34 cellular contexts compared by ENCODE assay signal in genomic region chr12:51896236-51896635, GRCh38. TPM values are rescaled to one million over a fixed set of nuclear protein-coding genes. Genes with fewer than 3 reads are reported as not detected.
DNase-seq lines count a peak whose midpoint lies in the region; ATAC-seq, FAIRE-seq and TF ChIP-seq lines count a peak whose summit lies in the region.
"Had no signal": no experiment of that assay in that cellular context is flagged by ENCODE, and none has a peak within 500 bp of the region (broad histone marks: within the 10 kb centered on the region; RNA-seq: fewer than 3 reads in every experiment).

No MANE protein-coding gene starts in this region.

- H3K27ac ChIP-seq in IMR-90 (ENCODE audit: insufficient read depth, low read length) (no peak overlapping the region), K562 (ENCODE audit: extremely low read depth, low read depth, low read length) (no peak overlapping the region), right atrium auricular region (peak overlapping the region; percentile 4 to 45)
- H3K27ac ChIP-seq: BLaER1, pancreas, SK-N-MC had no signal

- TF ChIP-seq RAD21 in IMR-90 (IDR thresholded peaks at IDR 0.05; ENCODE audit: low read length) (no peak), K562 (CRISPR knock-in tag; conservative IDR thresholded peaks at IDR 0.05 in 1 of 2, IDR thresholded peaks at IDR 0.05 in 1 of 2) (no peak)

- H3K9me3 Mint-ChIP-seq in activated CD4-positive, alpha-beta T cell treated with anti-CD3 and anti-CD28 coated beads, Interleukin-2, amount 10 ng/mL, durations not matched to agents 7 days and 5 days: no peaks in the 10 kb centered on the region
- H3K9me3 Mint-ChIP-seq: activated T-cell treated with anti-CD3 and anti-CD28 coated beads, Interleukin-2, amount 50 U/mL, for 24 hours; mesothelial cell of epicardium; naive thymus-derived CD8-positive, alpha-beta T cell had no signal

- WGBS in IMR-90 (ENCODE audit: extremely low coverage in 2 of 2, insufficient read length in 1 of 2), 2 experiments: 73% methylated on average over 3 of the region's 3 CpGs; no CpG with 5 or more reads in 1 of the 2 experiments
- WGBS in K562 (ENCODE audit: insufficient coverage, low coverage, missing lambda C conversion rate): 24% methylated on average over 3 of the region's 3 CpGs

- no peaks in the 10 kb centered on the region for H3K4me1 Mint-ChIP-seq in activated CD4-positive, alpha-beta T cell treated with anti-CD3 and anti-CD28 coated beads, Interleukin-2, amount 10 ng/mL, durations not matched to agents 7 days and 5 days
- H3K4me1 Mint-ChIP-seq: activated CD4-positive, alpha-beta T cell treated with anti-CD3 and anti-CD28 coated beads for 36 hours; naive thymus-derived CD8-positive, alpha-beta T cell had no signal

- H2AFZ ChIP-seq in IMR-90 (replicated peaks; ENCODE audit: low read length, poor library complexity): peak overlapping the region; percentile 63
- H2AFZ ChIP-seq in K562 (ENCODE audit: low read depth, low read length): peak overlapping the region; percentile 40; the same call in 1 of the 2 replicates

- in situ Hi-C loops in IMR-90 (cut with MboI; ENCODE audit: low sequenced_read_pairs) (no loop called here), K562 (cut with MboI) (no loop called here)

- H3K9me3 ChIP-seq in IMR-90 (ENCODE audit: control insufficient read depth, insufficient read depth, low read length) (no peaks in the 10 kb centered on the region), K562 (replicated peaks; ENCODE audit: control insufficient read depth, insufficient read depth, low read depth, low read length) (no peaks in the 10 kb centered on the region), right atrium auricular region (no peaks in the 10 kb centered on the region)
- H3K9me3 ChIP-seq: adrenal gland, BLaER1, body of pancreas, MG63, pancreas, spleen, transverse colon had no signal

- H3K36me3 Mint-ChIP-seq in activated CD4-positive, alpha-beta T cell treated with anti-CD3 and anti-CD28 coated beads, Interleukin-2, amount 10 ng/mL, durations not matched to agents 7 days and 5 days (ENCODE audit: low read depth): no peaks in the 10 kb centered on the region
- H3K36me3 Mint-ChIP-seq: mesothelial cell of epicardium; naive thymus-derived CD8-positive, alpha-beta T cell had no signal

- H3K9ac ChIP-seq in IMR-90 (ENCODE audit: low read depth, low read length) (no peak overlapping the region), K562 (ENCODE audit: insufficient read depth in 1 of 2, low read depth in 2 of 2, low read length in 2 of 2) (no peak overlapping the region)
- H3K9ac ChIP-seq: BLaER1 had no signal

- TF ChIP-seq CTCF in IMR-90 (conservative IDR thresholded peaks at IDR 0.05; ENCODE audit: low read depth, low read length): no peak
- TF ChIP-seq CTCF in K562 (IDR thresholded peaks at IDR 0.05 in 2 of 3, conservative IDR thresholded peaks at IDR 0.05 in 1 of 3; ENCODE audit: insufficient read depth in 2 of 3, low read depth in 1 of 3, low read length in 3 of 3): no peak
- TF ChIP-seq CTCF in right atrium auricular region (IDR thresholded peaks at IDR 0.05): no peak

- H3K27me3 Mint-ChIP-seq in activated CD4-positive, alpha-beta T cell treated with anti-CD3 and anti-CD28 coated beads, Interleukin-2, amount 10 ng/mL, durations not matched to agents 7 days and 5 days: peaks cover 6% of the 10 kb centered on the region
- H3K27me3 Mint-ChIP-seq: activated CD4-positive, alpha-beta T cell treated with anti-CD3 and anti-CD28 coated beads for 36 hours; activated T-cell treated with anti-CD3 and anti-CD28 coated beads, Interleukin-2, amount 50 U/mL, for 24 hours had no signal

- H3K79me2 ChIP-seq in K562 (ENCODE audit: control insufficient read depth, insufficient read depth, low read length): no peaks in the 10 kb centered on the region

- H4K8ac ChIP-seq in IMR-90 (ENCODE audit: low read depth in 2 of 2, low read length in 2 of 2): no peak overlapping the region; a peak in 1 of 4 replicates

- 0 out of 2 replicates have a peak overlapping the region, but pooled peaks have one; percentile 35 for H3K14ac ChIP-seq in IMR-90 (replicated peaks; ENCODE audit: low read depth, low read length)

- H2AK5ac ChIP-seq in IMR-90 (ENCODE audit: low read depth, low read length): 0 out of 2 replicates have a peak overlapping the region, but pooled peaks have one; percentile 76

- dilution Hi-C loops in IMR-90 (cut with HindIII; ENCODE audit: low sequenced_read_pairs, unreplicated experiment): no loop called here

- POLR2A ChIA-PET in IMR-90 (lab: Charles Lee; ENCODE audit: unreplicated experiment) (no interaction called here), K562 (lab: Yijun Ruan, JAX) (interaction anchor here (1.5 kb wide), 1 partner anchor 21 kb away, joined by 5 read pairs; no protein-coding TSS in a partner anchor)
- POLR2A ChIA-PET in activated CD4-positive, alpha-beta T cell treated with anti-CD3 and anti-CD28 coated beads, Interleukin-2, amount 10 ng/mL, durations not matched to agents 7 days and 5 days (lab: Charles Lee): no interaction called here

- CTCF ChIA-PET in IMR-90 (lab: Yijun Ruan, JAX): interaction anchor here (1.8 kb wide), 1 partner anchor 11 kb away, joined by 4 read pairs; the partner anchor contains the start of gene ACVRL1
- CTCF ChIA-PET in K562 (lab: Yijun Ruan, JAX; ENCODE audit: low intra/inter-chr PET ratio): interaction anchor here (1.9 kb wide), 1 partner anchor 27 kb away, joined by 11 read pairs; no protein-coding TSS in a partner anchor
- CTCF ChIA-PET in activated CD4-positive, alpha-beta T cell treated with anti-CD3 and anti-CD28 coated beads, Interleukin-2, amount 10 ng/mL, durations not matched to agents 7 days and 5 days (lab: Charles Lee): interaction anchor here (0.8 kb wide), 1 partner anchor 15 kb away, joined by 3 read pairs; no protein-coding TSS in a partner anchor

- TF ChIP-seq POLR2A in IMR-90 (IDR thresholded peaks at IDR 0.05; ENCODE audit: low read depth, low read length) (no peak), K562 (conservative IDR thresholded peaks at IDR 0.05) (no peak)

- H2BK5ac ChIP-seq in IMR-90 (ENCODE audit: low read depth, low read length, poor library complexity, severe bottlenecking): no peak overlapping the region

- H3K36me3 ChIP-seq in IMR-90 (ENCODE audit: control insufficient read depth, insufficient read depth, low read length) (no peaks in the 10 kb centered on the region), K562 (ENCODE audit: control insufficient read depth, insufficient read depth, low read length) (no peaks in the 10 kb centered on the region), right atrium auricular region (no peaks in the 10 kb centered on the region)
- H3K36me3 ChIP-seq: adrenal gland, BLaER1, MG63, pancreas, spleen, transverse colon had no signal

- H3K27me3 ChIP-seq in IMR-90 (ENCODE audit: control insufficient read depth, insufficient read depth, low read length): no peaks in the 10 kb centered on the region
- H3K27me3 ChIP-seq in K562 (ENCODE audit: control insufficient read depth in 2 of 2, insufficient read depth in 2 of 2, low read length in 2 of 2): no peaks in the 10 kb centered on the region
- H3K27me3 ChIP-seq in right atrium auricular region: no peaks in the 10 kb centered on the region
- H3K27me3 ChIP-seq: adrenal gland, BLaER1, body of pancreas, MG63, pancreas, transverse colon had no signal

- peak overlapping the region; percentile 20 for H3K4ac ChIP-seq in IMR-90 (ENCODE audit: low read depth, low read length)

- H4K20me1 ChIP-seq in IMR-90 (ENCODE audit: insufficient read depth, low read length) (no peaks in the 10 kb centered on the region), K562 (replicated peaks; ENCODE audit: control insufficient read depth, insufficient read depth, low read length) (no peaks in the 10 kb centered on the region)
- H4K20me1 ChIP-seq: BLaER1 had no signal

- no peak overlapping the region for H3K27ac Mint-ChIP-seq in activated CD4-positive, alpha-beta T cell treated with anti-CD3 and anti-CD28 coated beads, Interleukin-2, amount 10 ng/mL, durations not matched to agents 7 days and 5 days
- H3K27ac Mint-ChIP-seq: activated CD4-positive, alpha-beta T cell treated with anti-CD3 and anti-CD28 coated beads for 36 hours; activated T-cell treated with anti-CD3 and anti-CD28 coated beads, Interleukin-2, amount 50 U/mL, for 24 hours; mesothelial cell of epicardium had no signal

- no peak overlapping the region for H3K18ac ChIP-seq in IMR-90 (ENCODE audit: low read depth, low read length)

- H3K4me3 Mint-ChIP-seq in activated CD4-positive, alpha-beta T cell treated with anti-CD3 and anti-CD28 coated beads, Interleukin-2, amount 10 ng/mL, durations not matched to agents 7 days and 5 days: no peak overlapping the region
- H3K4me3 Mint-ChIP-seq: activated CD4-positive, alpha-beta T cell treated with anti-CD3 and anti-CD28 coated beads for 36 hours; activated T-cell treated with anti-CD3 and anti-CD28 coated beads, Interleukin-2, amount 50 U/mL, for 24 hours; mesothelial cell of epicardium; naive thymus-derived CD8-positive, alpha-beta T cell had no signal

- H2AK9ac ChIP-seq in IMR-90 (replicated peaks; ENCODE audit: low read depth, low read length, poor library complexity): no peak overlapping the region

- TF ChIP-seq EP300 in K562 (IDR thresholded peaks at IDR 0.05; ENCODE audit: low read length): no peak

- no peak overlapping the region for H3K56ac ChIP-seq in IMR-90 (ENCODE audit: extremely low read depth, insufficient read depth, low read length)

- no peak overlapping the region for H4K5ac ChIP-seq in IMR-90 (ENCODE audit: low read depth, low read length)

- no peak overlapping the region for H3K23ac ChIP-seq in IMR-90 (ENCODE audit: low read depth, low read length)

- H3K79me1 ChIP-seq in IMR-90 (ENCODE audit: low read depth in 1 of 2, low read length in 2 of 2): no peaks in the 10 kb centered on the region

- DNase-seq in IMR-90 (no peak), K562 (ENCODE audit: extremely low read depth in 1 of 4, low spot score in 3 of 4) (peak in 2 of 4 experiments; percentile 47 to 50), right atrium auricular region (ENCODE audit: low spot score) (no peak), posterior vena cava (ENCODE audit: low spot score) (peak; percentile 52), NCI-H2029 (lab: John Stamatoyannopoulos, UW) (no peak), DMS 273 (lab: John Stamatoyannopoulos, UW; ENCODE audit: unreplicated experiment) (no peak)
- DNase-seq in activated CD4-positive, alpha-beta T cell treated with anti-CD3 and anti-CD28 coated beads, Interleukin-2, amount 10 ng/mL, durations not matched to agents 7 days and 5 days: no peak
- DNase-seq: activated CD4-positive, alpha-beta T cell treated with anti-CD3 and anti-CD28 coated beads for 36 hours; activated CD8-positive, alpha-beta memory T cell treated with anti-CD3 and anti-CD28 coated beads for 24 hours; activated gamma-delta T cell; activated T-cell treated with anti-CD3 and anti-CD28 coated beads, Interleukin-2, amount 50 U/mL, for 24 hours; body of pancreas; cerebellar nuclear complex; COR-L47; DMS79; GDM1; KG1; MG63; NCI-H2081; NCI-H226; right cardiac atrium; transverse colon had no signal

- peak overlapping the region; percentile 81; the same call in 1 of the 2 replicates for H2BK120ac ChIP-seq in IMR-90 (ENCODE audit: low read depth, low read length)

- H2BK15ac ChIP-seq in IMR-90 (ENCODE audit: low read depth, low read length): peak overlapping the region; percentile 32; the same call in 2 of the 3 replicates

- no TSS peak for BruUV-seq in IMR-90 (replicated peaks; lab: Mats Ljungman, UMichigan)
- BruUV-seq in K562 (replicated peaks; lab: Mats Ljungman, UMichigan): no TSS peak

- H3K4me2 ChIP-seq in IMR-90 (ENCODE audit: low read depth, low read length) (no peak overlapping the region), K562 (ENCODE audit: insufficient read depth, low read length) (no peak overlapping the region)
- H3K4me2 ChIP-seq: BLaER1 had no signal

- no peak overlapping the region for H4K91ac ChIP-seq in IMR-90 (ENCODE audit: insufficient read depth, low read depth, low read length)

- ATAC-seq in IMR-90 (ENCODE audit: low read depth) (no peak), K562 (peak; percentile 53)
- ATAC-seq: activated CD4-positive, alpha-beta T cell treated with anti-CD3 and anti-CD28 coated beads for 36 hours; body of pancreas; naive thymus-derived CD8-positive, alpha-beta T cell; pancreas had no signal

- intact Hi-C loops in IMR-90 (cut with micrococcal nuclease) (no loop called here), K562 (cut with micrococcal nuclease) (no loop called here), posterior vena cava (cut with DNase I) (no loop called here)

- no peak for FAIRE-seq in K562 (lab: Jason Lieb, UNC)
- FAIRE-seq: pancreas had no signal

- H3K4me3 ChIP-seq in IMR-90 (ENCODE audit: insufficient read depth, low read depth, low read length) (no peak overlapping the region), K562 (no peak overlapping the region), right atrium auricular region (no peak overlapping the region)
- H3K4me3 ChIP-seq: adrenal gland, BLaER1, body of pancreas, MG63, pancreas, SK-N-MC, spleen, transverse colon had no signal

- peaks cover 15% of the 10 kb centered on the region; the same call in 1 of the 2 replicates for H3K9me1 ChIP-seq in IMR-90 (ENCODE audit: insufficient read depth, low read length)
- H3K9me1 ChIP-seq in K562 (ENCODE audit: control insufficient read depth, insufficient read depth, low read length): no peaks in the 10 kb centered on the region

- H3K4me1 ChIP-seq in IMR-90 (ENCODE audit: control insufficient read depth, insufficient read depth, low read length) (peaks cover 6% of the 10 kb centered on the region; the same call in 1 of the 2 replicates), K562 (replicated peaks in 1 of 2; ENCODE audit: control insufficient read depth in 2 of 2, insufficient read depth in 2 of 2, low read length in 2 of 2) (peaks cover 2 to 16% of the 10 kb centered on the region in 2 experiments; a peak in 3 of 5 replicates), right atrium auricular region (peaks cover 0 to 25% of the 10 kb centered on the region in 2 donors)
- H3K4me1 ChIP-seq: adrenal gland, body of pancreas had no signal

- H2BK20ac ChIP-seq in IMR-90 (ENCODE audit: low read depth, low read length): peak overlapping the region; percentile 24; the same call in 1 of the 2 replicates

RNA-seq across cellular contexts. Expression of gene ANKRD33, which starts 8.3 kb away (rescaled TPM):
- under 0.01 TPM in 1 of 2 replicates, not detected in the other for total RNA-seq in IMR-90 (2012; rRNA removed)
- 0.03 TPM in 1 of 2 replicates, not detected in the other for polyA plus RNA-seq in IMR-90 (2012; rRNA removed)
- 0.02 TPM in 1 of 2 replicates, not detected in the other for polyA plus RNA-seq in IMR-90 (2012; cell fraction: cytosol; rRNA removed)
- 0.42 and 0.57 TPM in 2 replicates for polyA plus RNA-seq in IMR-90 (2012; cell fraction: nucleus; rRNA removed; ENCODE audit: low replicate concordance)
- 0.21 and 0.51 TPM in 2 replicates for total RNA-seq in K562 (2011; cell fraction: chromatin; rRNA removed; ENCODE audit: low replicate concordance)
- 0.39 and 0.50 TPM in 2 replicates for total RNA-seq in K562 (2011; cell fraction: nucleolus; rRNA removed)
- 0.31 and 0.37 TPM in 2 replicates for total RNA-seq in K562 (2011; cell fraction: nucleoplasm; rRNA removed)
- not detected in 2 replicates for total RNA-seq in K562 (2014; rRNA removed)
- 0.07 and 0.10 TPM in 2 replicates for total RNA-seq in K562 (2014; rRNA removed; fragmentation: Illumina TruSeq; extraction: Trizol)
- 0.11 and 0.23 TPM in 2 replicates for total RNA-seq in K562 (2015; rRNA removed; fragmentation: Illumina TruSeq; extraction: Trizol)
- 0.20 TPM in 1 of 2 replicates, not detected in the other for total RNA-seq in K562 (2021)
- polyA plus RNA-seq in K562 (2011; rRNA removed): 0.06 and 0.08 TPM in 2 replicates
- polyA plus RNA-seq in K562 (2011; cell fraction: cytosol; rRNA removed): 0.04 TPM in 1 of 2 replicates, not detected in the other
- polyA plus RNA-seq in K562 (2011; cell fraction: nucleus; rRNA removed): 0.18 and 0.47 TPM in 2 replicates
- polyA plus RNA-seq in K562 (2012): 0.17 and 3.1 TPM in 2 replicates
- 0.04 TPM in 1 of 2 replicates, not detected in the other for polyA plus RNA-seq in K562 (2014; fragmentation: Illumina TruSeq; extraction: Trizol)
- polyA plus RNA-seq in K562 (2014; fragmentation: Nextera tagmentation; extraction: Ambion mirVana): not detected
- 0.11 TPM in 1 of 2 replicates, not detected in the other for polyA plus RNA-seq in K562 (2014; rRNA removed)
- polyA minus RNA-seq in K562 (2011; rRNA and poly(A)+ RNA removed): not detected in 2 replicates
- not detected in 2 replicates for polyA minus RNA-seq in K562 (2011; cell fraction: cytosol; rRNA and poly(A)+ RNA removed)
- polyA minus RNA-seq in K562 (2011; cell fraction: nucleus; rRNA and poly(A)+ RNA removed): 0.27 and 0.44 TPM in 2 replicates
- not detected for total RNA-seq in right atrium auricular region
- total RNA-seq in posterior vena cava: not detected
- total RNA-seq in activated CD4-positive, alpha-beta T cell treated with anti-CD3 and anti-CD28 coated beads, Interleukin-2, amount 10 ng/mL, durations not matched to agents 7 days and 5 days: not detected
- total RNA-seq: activated CD4-positive, alpha-beta T cell treated with anti-CD3 and anti-CD28 coated beads for 36 hours; body of pancreas; epithelial cell of proximal tubule; HT1080; naive thymus-derived CD8-positive, alpha-beta T cell; pancreas; right cardiac atrium; RPMI7951; spleen; T-helper 2 cell treated with Interferon-gamma antibody and Interleukin-4, amounts not matched to agents 100 ng/mL and 5 ng/mL, for 36 hours; transverse colon had no signal
- polyA plus RNA-seq: AG04450; naive thymus-derived CD8-positive, alpha-beta T cell; pancreas; right cardiac atrium; spleen had no signal

RNA-seq across cellular contexts. Expression of gene ACVRL1, which starts 11.1 kb away (rescaled TPM):
- total RNA-seq in IMR-90 (2012; rRNA removed) (5.8 and 7.5 TPM in 2 replicates), K562 (2014; rRNA removed) (0.20 and 0.91 TPM in 2 replicates), K562 (2014; rRNA removed; fragmentation: Illumina TruSeq; extraction: Trizol) (0.06 and 0.22 TPM in 2 replicates), K562 (2015; rRNA removed; fragmentation: Illumina TruSeq; extraction: Trizol) (0.36 and 0.87 TPM in 2 replicates), K562 (2021) (1.3 and 1.4 TPM in 2 replicates), right atrium auricular region (10 to 100 TPM; 48.1 to 57.5 TPM), posterior vena cava (10 to 100 TPM; 74.4 to 95.7 TPM)
- polyA plus RNA-seq in IMR-90 (2012; rRNA removed) (6.4 and 8.0 TPM in 2 replicates), K562 (2011; rRNA removed) (0.26 and 0.83 TPM in 2 replicates), K562 (2014; fragmentation: Illumina TruSeq; extraction: Trizol) (0.30 and 0.71 TPM in 2 replicates), K562 (2014; fragmentation: Nextera tagmentation; extraction: Ambion mirVana) (under 1 TPM; 0.07 to 0.11 TPM), K562 (2014; rRNA removed) (0.42 and 0.45 TPM in 2 replicates)
- polyA plus RNA-seq in IMR-90 (2012; cell fraction: cytosol; rRNA removed): 4.5 and 11.0 TPM in 2 replicates
- polyA plus RNA-seq in IMR-90 (2012; cell fraction: nucleus; rRNA removed; ENCODE audit: low replicate concordance): 17.2 and 26.4 TPM in 2 replicates
- total RNA-seq in K562 (2011; cell fraction: chromatin; rRNA removed; ENCODE audit: low replicate concordance): 1.3 and 3.5 TPM in 2 replicates
- total RNA-seq in K562 (2011; cell fraction: nucleolus; rRNA removed): 2.1 and 2.7 TPM in 2 replicates
- 1.2 and 2.4 TPM in 2 replicates for total RNA-seq in K562 (2011; cell fraction: nucleoplasm; rRNA removed)
- 0.39 and 0.47 TPM in 2 replicates for polyA plus RNA-seq in K562 (2011; cell fraction: cytosol; rRNA removed)
- polyA plus RNA-seq in K562 (2011; cell fraction: nucleus; rRNA removed): 2.0 and 2.1 TPM in 2 replicates
- 1.2 and 5.1 TPM in 2 replicates for polyA plus RNA-seq in K562 (2012)
- 0.28 and 1.2 TPM in 2 replicates for polyA minus RNA-seq in K562 (2011; rRNA and poly(A)+ RNA removed)
- polyA minus RNA-seq in K562 (2011; cell fraction: cytosol; rRNA and poly(A)+ RNA removed): not detected in 2 replicates
- 0.94 and 1.7 TPM in 2 replicates for polyA minus RNA-seq in K562 (2011; cell fraction: nucleus; rRNA and poly(A)+ RNA removed)
- not detected for total RNA-seq in activated CD4-positive, alpha-beta T cell treated with anti-CD3 and anti-CD28 coated beads, Interleukin-2, amount 10 ng/mL, durations not matched to agents 7 days and 5 days
- total RNA-seq: activated CD4-positive, alpha-beta T cell treated with anti-CD3 and anti-CD28 coated beads for 36 hours; mesothelial cell of epicardium; naive thymus-derived CD8-positive, alpha-beta T cell; RPMI7951; T-helper 2 cell treated with Interferon-gamma antibody and Interleukin-4, amounts not matched to agents 100 ng/mL and 5 ng/mL, for 36 hours had no signal
- polyA plus RNA-seq: naive thymus-derived CD8-positive, alpha-beta T cell had no signal

RNA-seq across cellular contexts. Expression of gene FIGNL2, which starts 47.7 kb away (rescaled TPM):
- total RNA-seq in IMR-90 (2012; rRNA removed) (under 0.01 TPM in 2 replicates), K562 (2014; rRNA removed) (not detected in 2 replicates), K562 (2014; rRNA removed; fragmentation: Illumina TruSeq; extraction: Trizol) (not detected in 2 replicates), K562 (2015; rRNA removed; fragmentation: Illumina TruSeq; extraction: Trizol) (not detected in 2 replicates), K562 (2021) (not detected in 2 replicates), right atrium auricular region (under 1 TPM; 0.19 to 0.24 TPM), posterior vena cava (1 to 10 TPM in 1 of 2 donors, under 1 TPM in 1; 0.60 to 1.0 TPM)
- polyA plus RNA-seq in IMR-90 (2012; rRNA removed) (0.09 and 0.12 TPM in 2 replicates), K562 (2011; rRNA removed) (0.01 TPM in 1 of 2 replicates, not detected in the other), K562 (2014; fragmentation: Illumina TruSeq; extraction: Trizol) (not detected in 2 replicates), K562 (2014; fragmentation: Nextera tagmentation; extraction: Ambion mirVana) (not detected), K562 (2014; rRNA removed) (not detected in 2 replicates)
- polyA plus RNA-seq in IMR-90 (2012; cell fraction: cytosol; rRNA removed): 0.02 and 0.04 TPM in 2 replicates
- polyA plus RNA-seq in IMR-90 (2012; cell fraction: nucleus; rRNA removed; ENCODE audit: low replicate concordance): 0.61 and 0.62 TPM in 2 replicates
- 0.07 TPM in 1 of 2 replicates, not detected in the other for total RNA-seq in K562 (2011; cell fraction: chromatin; rRNA removed; ENCODE audit: low replicate concordance)
- total RNA-seq in K562 (2011; cell fraction: nucleolus; rRNA removed): 0.17 TPM in 1 of 2 replicates, not detected in the other
- total RNA-seq in K562 (2011; cell fraction: nucleoplasm; rRNA removed): not detected in 2 replicates
- 0.01 TPM in 1 of 2 replicates, not detected in the other for polyA plus RNA-seq in K562 (2011; cell fraction: cytosol; rRNA removed)
- 0.04 TPM in 1 of 2 replicates, not detected in the other for polyA plus RNA-seq in K562 (2011; cell fraction: nucleus; rRNA removed)
- not detected in 2 replicates for polyA plus RNA-seq in K562 (2012)
- not detected in 2 replicates for polyA minus RNA-seq in K562 (2011; rRNA and poly(A)+ RNA removed)
- polyA minus RNA-seq in K562 (2011; cell fraction: cytosol; rRNA and poly(A)+ RNA removed): not detected in 2 replicates
- not detected in 2 replicates for polyA minus RNA-seq in K562 (2011; cell fraction: nucleus; rRNA and poly(A)+ RNA removed)
- total RNA-seq in activated CD4-positive, alpha-beta T cell treated with anti-CD3 and anti-CD28 coated beads, Interleukin-2, amount 10 ng/mL, durations not matched to agents 7 days and 5 days: under 1 TPM; 0.17 to 0.19 TPM
- total RNA-seq: RPMI7951, transverse colon had no signal

RNA-seq across cellular contexts. Expression of gene ACVR1B, which starts 55.3 kb away (rescaled TPM):
- total RNA-seq in IMR-90 (2012; rRNA removed): 5.7 and 5.8 TPM in 2 replicates
- 12.1 and 13.6 TPM in 2 replicates for polyA plus RNA-seq in IMR-90 (2012; rRNA removed)
- 9.7 and 10.3 TPM in 2 replicates for polyA plus RNA-seq in IMR-90 (2012; cell fraction: cytosol; rRNA removed)
- polyA plus RNA-seq in IMR-90 (2012; cell fraction: nucleus; rRNA removed; ENCODE audit: low replicate concordance): 10.9 and 17.0 TPM in 2 replicates
- total RNA-seq in K562 (2011; cell fraction: chromatin; rRNA removed; ENCODE audit: low replicate concordance): 23.4 and 35.1 TPM in 2 replicates
- 25.7 and 30.9 TPM in 2 replicates for total RNA-seq in K562 (2011; cell fraction: nucleolus; rRNA removed)
- total RNA-seq in K562 (2011; cell fraction: nucleoplasm; rRNA removed): 34.2 and 41.3 TPM in 2 replicates
- total RNA-seq in K562 (2014; rRNA removed): 6.8 and 8.6 TPM in 2 replicates
- total RNA-seq in K562 (2014; rRNA removed; fragmentation: Illumina TruSeq; extraction: Trizol): 5.9 and 6.7 TPM in 2 replicates
- 5.9 and 6.9 TPM in 2 replicates for total RNA-seq in K562 (2015; rRNA removed; fragmentation: Illumina TruSeq; extraction: Trizol)
- total RNA-seq in K562 (2021): 10.3 and 15.1 TPM in 2 replicates
- 8.0 and 8.4 TPM in 2 replicates for polyA plus RNA-seq in K562 (2011; rRNA removed)
- 7.8 and 8.1 TPM in 2 replicates for polyA plus RNA-seq in K562 (2011; cell fraction: cytosol; rRNA removed)
- polyA plus RNA-seq in K562 (2011; cell fraction: nucleus; rRNA removed): 11.1 and 12.6 TPM in 2 replicates
- polyA plus RNA-seq in K562 (2012): 7.8 and 12.4 TPM in 2 replicates
- 9.9 and 10.8 TPM in 2 replicates for polyA plus RNA-seq in K562 (2014; fragmentation: Illumina TruSeq; extraction: Trizol)
- polyA plus RNA-seq in K562 (2014; fragmentation: Nextera tagmentation; extraction: Ambion mirVana): under 1 TPM; 0.97 to 0.98 TPM
- polyA plus RNA-seq in K562 (2014; rRNA removed): 7.2 and 11.3 TPM in 2 replicates
- 12.3 and 13.4 TPM in 2 replicates for polyA minus RNA-seq in K562 (2011; rRNA and poly(A)+ RNA removed)
- polyA minus RNA-seq in K562 (2011; cell fraction: cytosol; rRNA and poly(A)+ RNA removed): 5.4 and 7.0 TPM in 2 replicates
- polyA minus RNA-seq in K562 (2011; cell fraction: nucleus; rRNA and poly(A)+ RNA removed): 4.3 and 6.0 TPM in 2 replicates
- 10 to 100 TPM in 1 of 2 donors, 1 to 10 TPM in 1; 8.2 to 12.5 TPM for total RNA-seq in right atrium auricular region
- 10 to 100 TPM; 20.0 to 22.4 TPM for total RNA-seq in posterior vena cava
- 1 to 10 TPM; 5.5 to 5.7 TPM for total RNA-seq in activated CD4-positive, alpha-beta T cell treated with anti-CD3 and anti-CD28 coated beads, Interleukin-2, amount 10 ng/mL, durations not matched to agents 7 days and 5 days

Comparison
In these comparisons a context has a peak if more than half of its experiments do, and no peak if none do; other contexts are left out.
1. H3K27ac ChIP-seq: peak in right atrium auricular region (2 of 2); none in IMR-90 (single experiment) and K562 (single experiment).